ENCODE assay signal across 3 cellular contexts in the genomic region with DNA sequence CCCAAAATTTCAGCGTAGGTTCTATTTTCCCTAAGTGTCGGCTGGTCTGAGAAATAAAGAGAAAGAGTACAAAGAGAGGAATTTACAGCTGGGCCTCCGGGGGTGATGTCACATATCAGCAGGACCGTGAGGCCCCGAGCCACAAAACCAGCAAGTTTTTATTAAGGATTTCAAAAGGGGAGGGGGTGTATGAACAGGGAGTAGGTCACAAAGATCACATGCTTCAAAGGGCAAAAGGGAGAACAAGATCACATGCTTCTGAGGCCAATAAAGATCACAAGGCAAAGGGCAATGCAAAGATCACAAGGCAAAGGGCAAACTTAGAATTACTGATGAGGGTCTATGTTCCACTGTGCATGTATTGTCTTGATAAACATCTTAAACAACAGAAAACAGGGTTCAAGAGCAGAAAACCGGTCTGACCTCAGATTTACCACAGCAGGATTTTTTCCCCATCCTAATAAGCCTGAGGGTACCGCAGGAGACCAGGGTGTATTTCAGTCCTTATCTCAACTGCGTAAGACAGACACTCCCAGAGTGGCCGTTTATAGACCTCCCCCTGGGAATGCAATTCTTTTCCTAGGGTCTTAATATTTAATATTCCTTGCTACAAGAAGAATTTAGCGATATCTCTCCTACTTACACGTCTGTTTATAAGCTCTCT.
A peak's percentile ranks its signal among the peaks of the same experiment; 100 is the strongest.
TF ChIP-seq lines count a peak whose summit lies in the region.
"Not testable (repeated sequence)": the region's sequence is repeated elsewhere in the genome, so short reads cannot be mapped to it uniquely, and the experiment has no call there.

A gene (minus strand): TSS at position 134 of the 664 bp plus-strand sequence. CDS start 13,602 bp downstream, outside the sequence.

TF ChIP-seq in HEK293, 187 proteins besides CTCF, POLR2A, EP300 and RAD21:
- TF ChIP-seq SETDB1 (IDR thresholded peaks at IDR 0.05; ENCODE audit: insufficient read length, low read length): peak; percentile 52

TF ChIP-seq in K562, 482 proteins besides CTCF, POLR2A, EP300 and RAD21:
- TF ChIP-seq CBX3 (IDR thresholded peaks at IDR 0.05; ENCODE audit: borderline replicate concordance in 1 of 2, low read length in 2 of 2) (peak in 1 of 2 experiments; percentile 88; a peak in 1 of 3 replicates), CBX5 (IDR thresholded peaks at IDR 0.05; ENCODE audit: borderline replicate concordance, low read depth) (peak; percentile 74; the same call in 1 of the 2 replicates), TRIM28 (IDR thresholded peaks at IDR 0.05) (peak; percentile 82)
- TF ChIP-seq, protein P1, sequence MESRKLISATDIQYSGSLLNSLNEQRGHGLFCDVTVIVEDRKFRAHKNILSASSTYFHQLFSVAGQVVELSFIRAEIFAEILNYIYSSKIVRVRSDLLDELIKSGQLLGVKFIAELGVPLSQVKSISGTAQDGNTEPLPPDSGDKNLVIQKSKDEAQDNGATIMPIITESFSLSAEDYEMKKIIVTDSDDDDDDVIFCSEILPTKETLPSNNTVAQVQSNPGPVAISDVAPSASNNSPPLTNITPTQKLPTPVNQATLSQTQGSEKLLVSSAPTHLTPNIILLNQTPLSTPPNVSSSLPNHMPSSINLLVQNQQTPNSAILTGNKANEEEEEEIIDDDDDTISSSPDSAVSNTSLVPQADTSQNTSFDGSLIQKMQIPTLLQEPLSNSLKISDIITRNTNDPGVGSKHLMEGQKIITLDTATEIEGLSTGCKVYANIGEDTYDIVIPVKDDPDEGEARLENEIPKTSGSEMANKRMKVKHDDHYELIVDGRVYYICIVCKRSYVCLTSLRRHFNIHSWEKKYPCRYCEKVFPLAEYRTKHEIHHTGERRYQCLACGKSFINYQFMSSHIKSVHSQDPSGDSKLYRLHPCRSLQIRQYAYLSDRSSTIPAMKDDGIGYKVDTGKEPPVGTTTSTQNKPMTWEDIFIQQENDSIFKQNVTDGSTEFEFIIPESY (CRISPR knock-in tag; IDR thresholded peaks at IDR 0.05): peak; percentile 79

TF ChIP-seq in HepG2, 621 proteins besides CTCF, POLR2A, EP300 and RAD21 (continues in another document):
- TF ChIP-seq NKX3-1 (CRISPR knock-in tag; IDR thresholded peaks at IDR 0.05) (peak; percentile 68; the same call in 1 of the 2 replicates), MEIS2 (CRISPR knock-in tag; IDR thresholded peaks at IDR 0.05) (0 out of 2 replicates have a peak, but pooled peaks have one; percentile 27), ESRRA (CRISPR knock-in tag; IDR thresholded peaks at IDR 0.05; ENCODE audit: low read depth) (peak; percentile 41; the same call in 1 of the 2 replicates), NCOA2 (CRISPR knock-in tag; IDR thresholded peaks at IDR 0.05) (peak; percentile 14; the same call in 1 of the 2 replicates), SETDB1 (CRISPR knock-in tag; IDR thresholded peaks at IDR 0.05; ENCODE audit: borderline replicate concordance) (0 out of 2 replicates have a peak, but pooled peaks have one; percentile 60), ZMYM4 (CRISPR knock-in tag; IDR thresholded peaks at IDR 0.05) (peak; percentile 85), MED1 (CRISPR knock-in tag; IDR thresholded peaks at IDR 0.05) (peak; percentile 21), HNF4A (CRISPR knock-in tag; IDR thresholded peaks at IDR 0.05) (peak; percentile 78), ZMYM2 (CRISPR knock-in tag; IDR thresholded peaks at IDR 0.05) (0 out of 2 replicates have a peak, but pooled peaks have one; percentile 50), ZNF777 (CRISPR knock-in tag; IDR thresholded peaks at IDR 0.05) (0 out of 2 replicates have a peak, but pooled peaks have one; percentile 27), TBP (CRISPR knock-in tag; IDR thresholded peaks at IDR 0.05) (0 out of 2 replicates have a peak, but pooled peaks have one; percentile 57), SOX6 (CRISPR knock-in tag; IDR thresholded peaks at IDR 0.05) (0 out of 2 replicates have a peak, but pooled peaks have one; percentile 17), SOX5 (CRISPR knock-in tag; IDR thresholded peaks at IDR 0.05; ENCODE audit: borderline replicate concordance) (0 out of 2 replicates have a peak, but pooled peaks have one; percentile 14), ZNF547 (CRISPR knock-in tag; IDR thresholded peaks at IDR 0.05) (0 out of 2 replicates have a peak, but pooled peaks have one; percentile 30), THAP11 (CRISPR knock-in tag; IDR thresholded peaks at IDR 0.05) (0 out of 2 replicates have a peak, but pooled peaks have one; percentile 14), POGZ (CRISPR knock-in tag; IDR thresholded peaks at IDR 0.05) (peak; percentile 88), FOXA3 (CRISPR knock-in tag; IDR thresholded peaks at IDR 0.05) (0 out of 2 replicates have a peak, but pooled peaks have one; percentile 32), NR2F1 (CRISPR knock-in tag; IDR thresholded peaks at IDR 0.05) (peak; percentile 47 to 68; a peak in 3 of 4 replicates), HDAC1 (CRISPR knock-in tag; IDR thresholded peaks at IDR 0.05) (0 out of 2 replicates have a peak, but pooled peaks have one; percentile 13)
- TF ChIP-seq, protein P2, sequence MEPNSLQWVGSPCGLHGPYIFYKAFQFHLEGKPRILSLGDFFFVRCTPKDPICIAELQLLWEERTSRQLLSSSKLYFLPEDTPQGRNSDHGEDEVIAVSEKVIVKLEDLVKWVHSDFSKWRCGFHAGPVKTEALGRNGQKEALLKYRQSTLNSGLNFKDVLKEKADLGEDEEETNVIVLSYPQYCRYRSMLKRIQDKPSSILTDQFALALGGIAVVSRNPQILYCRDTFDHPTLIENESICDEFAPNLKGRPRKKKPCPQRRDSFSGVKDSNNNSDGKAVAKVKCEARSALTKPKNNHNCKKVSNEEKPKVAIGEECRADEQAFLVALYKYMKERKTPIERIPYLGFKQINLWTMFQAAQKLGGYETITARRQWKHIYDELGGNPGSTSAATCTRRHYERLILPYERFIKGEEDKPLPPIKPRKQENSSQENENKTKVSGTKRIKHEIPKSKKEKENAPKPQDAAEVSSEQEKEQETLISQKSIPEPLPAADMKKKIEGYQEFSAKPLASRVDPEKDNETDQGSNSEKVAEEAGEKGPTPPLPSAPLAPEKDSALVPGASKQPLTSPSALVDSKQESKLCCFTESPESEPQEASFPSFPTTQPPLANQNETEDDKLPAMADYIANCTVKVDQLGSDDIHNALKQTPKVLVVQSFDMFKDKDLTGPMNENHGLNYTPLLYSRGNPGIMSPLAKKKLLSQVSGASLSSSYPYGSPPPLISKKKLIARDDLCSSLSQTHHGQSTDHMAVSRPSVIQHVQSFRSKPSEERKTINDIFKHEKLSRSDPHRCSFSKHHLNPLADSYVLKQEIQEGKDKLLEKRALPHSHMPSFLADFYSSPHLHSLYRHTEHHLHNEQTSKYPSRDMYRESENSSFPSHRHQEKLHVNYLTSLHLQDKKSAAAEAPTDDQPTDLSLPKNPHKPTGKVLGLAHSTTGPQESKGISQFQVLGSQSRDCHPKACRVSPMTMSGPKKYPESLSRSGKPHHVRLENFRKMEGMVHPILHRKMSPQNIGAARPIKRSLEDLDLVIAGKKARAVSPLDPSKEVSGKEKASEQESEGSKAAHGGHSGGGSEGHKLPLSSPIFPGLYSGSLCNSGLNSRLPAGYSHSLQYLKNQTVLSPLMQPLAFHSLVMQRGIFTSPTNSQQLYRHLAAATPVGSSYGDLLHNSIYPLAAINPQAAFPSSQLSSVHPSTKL (CRISPR knock-in tag; IDR thresholded peaks at IDR 0.05): peak; percentile 65
- TF ChIP-seq, protein P3, sequence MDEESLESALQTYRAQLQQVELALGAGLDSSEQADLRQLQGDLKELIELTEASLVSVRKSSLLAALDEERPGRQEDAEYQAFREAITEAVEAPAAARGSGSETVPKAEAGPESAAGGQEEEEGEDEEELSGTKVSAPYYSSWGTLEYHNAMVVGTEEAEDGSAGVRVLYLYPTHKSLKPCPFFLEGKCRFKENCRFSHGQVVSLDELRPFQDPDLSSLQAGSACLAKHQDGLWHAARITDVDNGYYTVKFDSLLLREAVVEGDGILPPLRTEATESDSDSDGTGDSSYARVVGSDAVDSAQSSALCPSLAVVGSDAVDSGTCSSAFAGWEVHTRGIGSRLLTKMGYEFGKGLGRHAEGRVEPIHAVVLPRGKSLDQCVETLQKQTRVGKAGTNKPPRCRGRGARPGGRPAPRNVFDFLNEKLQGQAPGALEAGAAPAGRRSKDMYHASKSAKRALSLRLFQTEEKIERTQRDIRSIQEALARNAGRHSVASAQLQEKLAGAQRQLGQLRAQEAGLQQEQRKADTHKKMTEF (CRISPR knock-in tag; IDR thresholded peaks at IDR 0.05): 0 out of 2 replicates have a peak, but pooled peaks have one; percentile 32
- TF ChIP-seq, protein P4, sequence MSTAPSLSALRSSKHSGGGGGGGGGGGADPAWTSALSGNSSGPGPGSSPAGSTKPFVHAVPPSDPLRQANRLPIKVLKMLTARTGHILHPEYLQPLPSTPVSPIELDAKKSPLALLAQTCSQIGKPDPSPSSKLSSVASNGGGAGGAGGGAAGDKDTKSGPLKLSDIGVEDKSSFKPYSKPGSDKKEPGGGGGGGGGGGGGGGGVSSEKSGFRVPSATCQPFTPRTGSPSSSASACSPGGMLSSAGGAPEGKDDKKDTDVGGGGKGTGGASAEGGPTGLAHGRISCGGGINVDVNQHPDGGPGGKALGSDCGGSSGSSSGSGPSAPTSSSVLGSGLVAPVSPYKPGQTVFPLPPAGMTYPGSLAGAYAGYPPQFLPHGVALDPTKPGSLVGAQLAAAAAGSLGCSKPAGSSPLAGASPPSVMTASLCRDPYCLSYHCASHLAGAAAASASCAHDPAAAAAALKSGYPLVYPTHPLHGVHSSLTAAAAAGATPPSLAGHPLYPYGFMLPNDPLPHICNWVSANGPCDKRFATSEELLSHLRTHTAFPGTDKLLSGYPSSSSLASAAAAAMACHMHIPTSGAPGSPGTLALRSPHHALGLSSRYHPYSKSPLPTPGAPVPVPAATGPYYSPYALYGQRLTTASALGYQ (CRISPR knock-in tag; IDR thresholded peaks at IDR 0.05): peak; percentile 57; the same call in 1 of the 2 replicates
- TF ChIP-seq, protein P5, sequence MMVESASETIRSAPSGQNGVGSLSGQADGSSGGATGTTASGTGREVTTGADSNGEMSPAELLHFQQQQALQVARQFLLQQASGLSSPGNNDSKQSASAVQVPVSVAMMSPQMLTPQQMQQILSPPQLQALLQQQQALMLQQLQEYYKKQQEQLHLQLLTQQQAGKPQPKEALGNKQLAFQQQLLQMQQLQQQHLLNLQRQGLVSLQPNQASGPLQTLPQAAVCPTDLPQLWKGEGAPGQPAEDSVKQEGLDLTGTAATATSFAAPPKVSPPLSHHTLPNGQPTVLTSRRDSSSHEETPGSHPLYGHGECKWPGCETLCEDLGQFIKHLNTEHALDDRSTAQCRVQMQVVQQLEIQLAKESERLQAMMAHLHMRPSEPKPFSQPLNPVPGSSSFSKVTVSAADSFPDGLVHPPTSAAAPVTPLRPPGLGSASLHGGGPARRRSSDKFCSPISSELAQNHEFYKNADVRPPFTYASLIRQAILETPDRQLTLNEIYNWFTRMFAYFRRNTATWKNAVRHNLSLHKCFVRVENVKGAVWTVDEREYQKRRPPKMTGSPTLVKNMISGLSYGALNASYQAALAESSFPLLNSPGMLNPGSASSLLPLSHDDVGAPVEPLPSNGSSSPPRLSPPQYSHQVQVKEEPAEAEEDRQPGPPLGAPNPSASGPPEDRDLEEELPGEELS (CRISPR knock-in tag; IDR thresholded peaks at IDR 0.05): peak; percentile 39; the same call in 1 of the 2 replicates
- TF ChIP-seq SOX6 (IDR thresholded peaks at IDR 0.05): not testable (repeated sequence)
- TF ChIP-seq, protein P6, sequence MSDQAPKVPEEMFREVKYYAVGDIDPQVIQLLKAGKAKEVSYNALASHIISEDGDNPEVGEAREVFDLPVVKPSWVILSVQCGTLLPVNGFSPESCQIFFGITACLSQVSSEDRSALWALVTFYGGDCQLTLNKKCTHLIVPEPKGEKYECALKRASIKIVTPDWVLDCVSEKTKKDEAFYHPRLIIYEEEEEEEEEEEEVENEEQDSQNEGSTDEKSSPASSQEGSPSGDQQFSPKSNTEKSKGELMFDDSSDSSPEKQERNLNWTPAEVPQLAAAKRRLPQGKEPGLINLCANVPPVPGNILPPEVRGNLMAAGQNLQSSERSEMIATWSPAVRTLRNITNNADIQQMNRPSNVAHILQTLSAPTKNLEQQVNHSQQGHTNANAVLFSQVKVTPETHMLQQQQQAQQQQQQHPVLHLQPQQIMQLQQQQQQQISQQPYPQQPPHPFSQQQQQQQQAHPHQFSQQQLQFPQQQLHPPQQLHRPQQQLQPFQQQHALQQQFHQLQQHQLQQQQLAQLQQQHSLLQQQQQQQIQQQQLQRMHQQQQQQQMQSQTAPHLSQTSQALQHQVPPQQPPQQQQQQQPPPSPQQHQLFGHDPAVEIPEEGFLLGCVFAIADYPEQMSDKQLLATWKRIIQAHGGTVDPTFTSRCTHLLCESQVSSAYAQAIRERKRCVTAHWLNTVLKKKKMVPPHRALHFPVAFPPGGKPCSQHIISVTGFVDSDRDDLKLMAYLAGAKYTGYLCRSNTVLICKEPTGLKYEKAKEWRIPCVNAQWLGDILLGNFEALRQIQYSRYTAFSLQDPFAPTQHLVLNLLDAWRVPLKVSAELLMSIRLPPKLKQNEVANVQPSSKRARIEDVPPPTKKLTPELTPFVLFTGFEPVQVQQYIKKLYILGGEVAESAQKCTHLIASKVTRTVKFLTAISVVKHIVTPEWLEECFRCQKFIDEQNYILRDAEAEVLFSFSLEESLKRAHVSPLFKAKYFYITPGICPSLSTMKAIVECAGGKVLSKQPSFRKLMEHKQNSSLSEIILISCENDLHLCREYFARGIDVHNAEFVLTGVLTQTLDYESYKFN (CRISPR knock-in tag; conservative IDR thresholded peaks at IDR 0.05): peak; percentile 52
- TF ChIP-seq, protein P7, sequence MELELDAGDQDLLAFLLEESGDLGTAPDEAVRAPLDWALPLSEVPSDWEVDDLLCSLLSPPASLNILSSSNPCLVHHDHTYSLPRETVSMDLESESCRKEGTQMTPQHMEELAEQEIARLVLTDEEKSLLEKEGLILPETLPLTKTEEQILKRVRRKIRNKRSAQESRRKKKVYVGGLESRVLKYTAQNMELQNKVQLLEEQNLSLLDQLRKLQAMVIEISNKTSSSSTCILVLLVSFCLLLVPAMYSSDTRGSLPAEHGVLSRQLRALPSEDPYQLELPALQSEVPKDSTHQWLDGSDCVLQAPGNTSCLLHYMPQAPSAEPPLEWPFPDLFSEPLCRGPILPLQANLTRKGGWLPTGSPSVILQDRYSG (CRISPR knock-in tag; IDR thresholded peaks at IDR 0.05): 0 out of 2 replicates have a peak, but pooled peaks have one; percentile 58
- TF ChIP-seq, protein P8, sequence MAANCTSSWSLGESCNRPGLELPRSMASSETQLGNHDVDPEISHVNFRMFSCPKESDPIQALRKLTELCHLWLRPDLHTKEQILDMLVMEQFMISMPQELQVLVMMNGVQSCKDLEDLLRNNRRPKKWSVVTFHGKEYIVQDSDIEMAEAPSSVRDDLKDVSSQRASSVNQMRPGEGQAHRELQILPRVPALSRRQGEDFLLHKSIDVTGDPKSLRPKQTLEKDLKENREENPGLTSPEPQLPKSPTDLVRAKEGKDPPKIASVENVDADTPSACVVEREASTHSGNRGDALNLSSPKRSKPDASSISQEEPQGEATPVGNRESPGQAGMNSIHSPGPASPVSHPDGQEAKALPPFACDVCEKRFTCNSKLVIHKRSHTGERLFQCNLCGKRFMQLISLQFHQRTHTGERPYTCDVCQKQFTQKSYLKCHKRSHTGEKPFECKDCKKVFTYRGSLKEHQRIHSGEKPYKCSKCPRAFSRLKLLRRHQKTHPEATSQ (CRISPR knock-in tag; IDR thresholded peaks at IDR 0.05; ENCODE audit: borderline replicate concordance): 0 out of 2 replicates have a peak, but pooled peaks have one; percentile 34
